Comparison of ENCODE assay signal across 15 cellular contexts in the genomic region with DNA sequence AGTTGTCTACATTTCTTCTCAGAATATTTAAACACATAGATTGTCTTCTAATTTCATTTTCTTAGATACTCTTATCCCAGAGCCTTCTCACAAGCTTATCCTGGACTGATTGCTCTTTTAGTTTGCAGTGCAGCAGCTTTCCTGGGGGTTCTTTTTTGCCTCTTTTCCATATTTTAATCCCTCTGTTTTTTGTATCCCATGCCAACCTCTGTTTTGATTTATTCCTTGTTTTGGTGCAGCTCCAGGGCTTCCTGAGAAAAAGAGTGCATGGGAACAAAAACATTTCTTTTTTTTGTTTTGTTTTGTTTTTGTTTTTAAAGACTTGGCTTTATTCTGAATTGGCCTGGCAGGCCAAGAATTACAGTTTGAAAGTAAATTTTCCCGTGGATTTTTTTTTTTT.
"Had no signal": no experiment of that assay in that cellular context is flagged by ENCODE, and none has a peak within 500 bp of the region (broad histone marks: within the 10 kb centered on the region; RNA-seq: fewer than 3 reads in every experiment).

No MANE protein-coding gene starts in this region.

- H3K27ac ChIP-seq: colonic mucosa, hepatocyte had no signal

- H3K27ac Mint-ChIP-seq: activated naive CD8-positive, alpha-beta T cell treated with anti-CD3 and anti-CD28 coated beads for 36 hours had no signal

- H3K4me1 ChIP-seq: colonic mucosa, uterus had no signal

- DNase-seq: activated CD4-positive, alpha-beta T cell treated with anti-CD3 and anti-CD28 coated beads, Interleukin-2, amount 50 U/mL, for 1 hour; activated CD4-positive, CD25-positive, alpha-beta regulatory T cell; activated effector memory CD4-positive, alpha-beta T cell treated with anti-CD3 and anti-CD28 coated beads, Interleukin-2, amount 50 U/mL, for 16 hours; activated naive CD8-positive, alpha-beta T cell treated with anti-CD3 and anti-CD28 coated beads for 36 hours; colonic mucosa; effector memory CD4-positive, alpha-beta T cell; erythroblast; midbrain; naive B cell; stimulated activated CD4-positive, alpha-beta T cell treated with anti-CD3 and anti-CD28 coated beads, Interleukin-15, amount 100 ng/mL, for 24 hours; stimulated activated CD4-positive, alpha-beta T cell treated with anti-CD3 and anti-CD28 coated beads, Interleukin-4, amount 100 ng/mL, for 24 hours; T-helper 2 cell; tibial artery; uterus had no signal

- H3K4me3 ChIP-seq: colonic mucosa, hepatocyte, tibial artery, uterus had no signal

- H3K9me3 Mint-ChIP-seq: activated naive CD8-positive, alpha-beta T cell treated with anti-CD3 and anti-CD28 coated beads for 36 hours; naive B cell had no signal

- H3K27me3 ChIP-seq: colonic mucosa, hepatocyte, tibial artery, uterus had no signal

- H2AFZ ChIP-seq: hepatocyte had no signal

- H3K36me3 ChIP-seq: uterus had no signal

- H3K27me3 Mint-ChIP-seq: activated naive CD8-positive, alpha-beta T cell treated with anti-CD3 and anti-CD28 coated beads for 36 hours; naive B cell had no signal

- H3K4me3 Mint-ChIP-seq: activated naive CD8-positive, alpha-beta T cell treated with anti-CD3 and anti-CD28 coated beads for 36 hours; naive B cell had no signal

- H3K4me2 ChIP-seq: hepatocyte had no signal

- H3K9me3 ChIP-seq: colonic mucosa, tibial artery, uterus had no signal
